In the genomic region with DNA sequence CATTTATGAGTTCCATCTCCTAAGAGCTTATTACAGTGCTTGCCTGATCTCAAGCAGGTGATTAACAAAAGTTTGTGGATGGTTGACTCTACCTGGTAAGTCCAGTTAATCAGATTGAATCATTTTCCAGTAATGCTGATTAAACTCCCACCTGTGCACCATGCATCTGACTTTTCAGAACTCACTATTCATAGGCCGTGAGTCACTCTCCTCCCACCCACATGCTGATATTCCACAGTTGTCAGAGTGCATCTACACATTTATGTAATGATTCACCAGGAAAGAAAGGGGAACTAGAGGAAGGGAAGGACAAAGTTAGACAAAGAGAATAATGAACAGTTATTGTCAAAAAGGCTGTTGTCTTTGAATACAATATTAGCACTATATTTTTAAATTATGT, we compare ENCODE assay signal across 2 cellular contexts.
A peak's percentile ranks its signal among the peaks of the same experiment; 100 is the strongest.
TF ChIP-seq lines count a peak whose summit lies in the region.

No MANE protein-coding gene starts in this region.

TF ChIP-seq in IMR-90, 13 proteins besides CTCF, POLR2A, EP300 and RAD21:
- TF ChIP-seq RFX5 (IDR thresholded peaks at IDR 0.05; ENCODE audit: low read depth, low read length) (no peak), NFE2L2 (IDR thresholded peaks at IDR 0.05; ENCODE audit: low read depth, low read length) (no peak), MAZ (IDR thresholded peaks at IDR 0.05; ENCODE audit: borderline replicate concordance, low read depth, low read length) (no peak), CEBPB (IDR thresholded peaks at IDR 0.05; ENCODE audit: low read depth, low read length) (no peak), CHD1 (IDR thresholded peaks at IDR 0.05; ENCODE audit: low read depth, low read length) (no peak), BHLHE40 (IDR thresholded peaks at IDR 0.05; ENCODE audit: low read depth, low read length) (no peak), MXI1 (IDR thresholded peaks at IDR 0.05; ENCODE audit: borderline replicate concordance, low read depth, low read length) (no peak), FOS (IDR thresholded peaks at IDR 0.05; ENCODE audit: low read depth, low read length) (no peak), USF2 (IDR thresholded peaks at IDR 0.05; ENCODE audit: low read depth, low read length) (no peak), RCOR1 (IDR thresholded peaks at IDR 0.05; ENCODE audit: insufficient replicate concordance, low read length) (no peak)
- TF ChIP-seq, protein P1, sequence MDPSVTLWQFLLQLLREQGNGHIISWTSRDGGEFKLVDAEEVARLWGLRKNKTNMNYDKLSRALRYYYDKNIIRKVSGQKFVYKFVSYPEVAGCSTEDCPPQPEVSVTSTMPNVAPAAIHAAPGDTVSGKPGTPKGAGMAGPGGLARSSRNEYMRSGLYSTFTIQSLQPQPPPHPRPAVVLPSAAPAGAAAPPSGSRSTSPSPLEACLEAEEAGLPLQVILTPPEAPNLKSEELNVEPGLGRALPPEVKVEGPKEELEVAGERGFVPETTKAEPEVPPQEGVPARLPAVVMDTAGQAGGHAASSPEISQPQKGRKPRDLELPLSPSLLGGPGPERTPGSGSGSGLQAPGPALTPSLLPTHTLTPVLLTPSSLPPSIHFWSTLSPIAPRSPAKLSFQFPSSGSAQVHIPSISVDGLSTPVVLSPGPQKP (IDR thresholded peaks at IDR 0.05; ENCODE audit: borderline replicate concordance, low read depth, low read length) = no peak
TF ChIP-seq in IMR-90: peak in this region for 0.

TF ChIP-seq in K562, 482 proteins besides CTCF, POLR2A, EP300 and RAD21:
- TF ChIP-seq EGR1 (conservative IDR thresholded peaks at IDR 0.05) (0 out of 2 replicates have a peak, but pooled peaks have one; percentile 15), ZBTB1 (CRISPR knock-in tag; IDR thresholded peaks at IDR 0.05; ENCODE audit: borderline replicate concordance, low read depth) (no peak)
